Comparison of ENCODE assay signal across 24 cellular contexts in genomic region chr1:9733160-9733789, GRCh38.
DNase-seq lines count a peak whose midpoint lies in the region; ATAC-seq and FAIRE-seq lines count a peak whose summit lies in the region.
"Had no signal": no experiment of that assay in that cellular context is flagged by ENCODE, and none has a peak within 500 bp of the region (broad histone marks: within the 10 kb centered on the region; RNA-seq: fewer than 3 reads in every experiment).

No MANE protein-coding gene starts in this region.

- DNase-seq in T-helper 2 cell treated with Interferon-gamma antibody and Interleukin-4, amounts not matched to agents 5 μg/mL and 100 μg/mL, for 36 hours (ENCODE audit: low spot score) = no peak
- no peak for DNase-seq in T-helper 2 cell
- DNase-seq in central memory CD8-positive, alpha-beta T cell (ENCODE audit: low spot score in 2 of 2) = no peak
- no peak for DNase-seq in frontal cortex (ENCODE audit: low spot score in 2 of 2)
- DNase-seq in effector CD4-positive, alpha-beta T cell = no peak
- DNase-seq in NCI-H1694 treated with DMSO at 0.1 percent for 48 hours (lab: John Stamatoyannopoulos, UW) = no peak
- DNase-seq: 8988T; activated CD4-positive, alpha-beta T cell treated with anti-CD3 and anti-CD28 coated beads, Interleukin-2, amount 50 U/mL, for 4 hours; activated effector memory CD4-positive, alpha-beta T cell treated with anti-CD3 and anti-CD28 coated beads, Interleukin-2, amount 50 U/mL, for 16 hours; C1 segment of cervical spinal cord; DMS53; foreskin keratinocyte; midbrain; MM.1S; NCI-H187; NCI-H345; SK-N-SH; stimulated activated CD4-positive, alpha-beta T cell treated with anti-CD3 and anti-CD28 coated beads, Interleukin-12 subunit alpha, Interleukin-12 subunit beta, amount 100 ng/mL, for 4 hours; transverse colon had no signal

- peaks cover 98% of the 10 kb centered on the region for H3K4me1 ChIP-seq in BLaER1
- H3K4me1 ChIP-seq: foreskin keratinocyte, transverse colon had no signal

- 0 out of 2 replicates have a peak overlapping the region, but pooled peaks have one; percentile 30 for H3K9ac ChIP-seq in BLaER1
- H3K9ac ChIP-seq: SK-N-SH had no signal

- peak overlapping the region; percentile 60 for H3K27ac ChIP-seq in BLaER1
- H3K27ac ChIP-seq: foreskin keratinocyte, transverse colon had no signal

- H3K4me1 Mint-ChIP-seq in T-helper 2 cell treated with Interferon-gamma antibody and Interleukin-4, amounts not matched to agents 5 μg/mL and 100 μg/mL, for 36 hours (ENCODE audit: low read depth) = peaks cover 32% of the 10 kb centered on the region
- H3K4me1 Mint-ChIP-seq in IgD-negative memory B cell = peaks cover 32 to 38% (median 37%) of the 10 kb centered on the region in 3 donors
- peaks cover 49% of the 10 kb centered on the region for H3K4me1 Mint-ChIP-seq in central memory CD8-positive, alpha-beta T cell

- peaks cover 95% of the 10 kb centered on the region for H3K36me3 ChIP-seq in BLaER1

- peaks cover 67% of the 10 kb centered on the region for H3K36me3 Mint-ChIP-seq in T-helper 2 cell treated with Interferon-gamma antibody and Interleukin-4, amounts not matched to agents 5 μg/mL and 100 μg/mL, for 36 hours (ENCODE audit: low read depth)
- peaks cover 7% of the 10 kb centered on the region for H3K36me3 Mint-ChIP-seq in IgD-negative memory B cell
- peaks cover 68% of the 10 kb centered on the region for H3K36me3 Mint-ChIP-seq in central memory CD8-positive, alpha-beta T cell (ENCODE audit: insufficient read depth)

- H4K20me1 ChIP-seq in BLaER1 = peaks cover 87% of the 10 kb centered on the region

- H3K27me3 Mint-ChIP-seq in T-helper 2 cell treated with Interferon-gamma antibody and Interleukin-4, amounts not matched to agents 5 μg/mL and 100 μg/mL, for 36 hours (ENCODE audit: low read depth) = no peaks in the 10 kb centered on the region
- no peaks in the 10 kb centered on the region for H3K27me3 Mint-ChIP-seq in IgD-negative memory B cell
- no peaks in the 10 kb centered on the region for H3K27me3 Mint-ChIP-seq in central memory CD8-positive, alpha-beta T cell

- H3K4me2 ChIP-seq in BLaER1 = peak overlapping the region; percentile 87
- H3K4me2 ChIP-seq: SK-N-SH had no signal

- peak overlapping the region; percentile 44; the same call in 1 of the 2 replicates for H3K4me3 ChIP-seq in BLaER1
- H3K4me3 ChIP-seq: transverse colon had no signal

- no peak for ATAC-seq in central memory CD8-positive, alpha-beta T cell (replicated peaks; ENCODE audit: extremely low read depth, poor library complexity, severe bottlenecking)
- ATAC-seq: Panc1 had no signal

- FAIRE-seq in frontal cortex (lab: Jason Lieb, UNC) = no peak
- FAIRE-seq: colon, TTC549 had no signal

- H3K27me3 ChIP-seq in BLaER1 = no peaks in the 10 kb centered on the region
- H3K27me3 ChIP-seq: foreskin keratinocyte, transverse colon had no signal

- H3K9me3 ChIP-seq in BLaER1 = 0 out of 2 replicates have a peak, but pooled peaks cover 8% of the 10 kb centered on the region
- H3K9me3 ChIP-seq: SK-N-SH, transverse colon had no signal

- no peaks in the 10 kb centered on the region for H3K9me3 Mint-ChIP-seq in T-helper 2 cell treated with Interferon-gamma antibody and Interleukin-4, amounts not matched to agents 5 μg/mL and 100 μg/mL, for 36 hours
- H3K9me3 Mint-ChIP-seq in IgD-negative memory B cell = no peaks in the 10 kb centered on the region
- H3K9me3 Mint-ChIP-seq in central memory CD8-positive, alpha-beta T cell = no peaks in the 10 kb centered on the region

- peak overlapping the region; percentile 75 for H3K27ac Mint-ChIP-seq in T-helper 2 cell treated with Interferon-gamma antibody and Interleukin-4, amounts not matched to agents 5 μg/mL and 100 μg/mL, for 36 hours
- H3K27ac Mint-ChIP-seq in IgD-negative memory B cell = peak overlapping the region in 2 of 3 donors; percentile 86 to 87
- peak overlapping the region; percentile 83 for H3K27ac Mint-ChIP-seq in central memory CD8-positive, alpha-beta T cell (ENCODE audit: low read depth)

- no peak overlapping the region for H3K4me3 Mint-ChIP-seq in T-helper 2 cell treated with Interferon-gamma antibody and Interleukin-4, amounts not matched to agents 5 μg/mL and 100 μg/mL, for 36 hours
- H3K4me3 Mint-ChIP-seq in IgD-negative memory B cell = peak overlapping the region in 3 of 4 donors; percentile 34 to 68 (median 55)
- H3K4me3 Mint-ChIP-seq in central memory CD8-positive, alpha-beta T cell = no peak overlapping the region

Comparison
In these comparisons a context has a peak if more than half of its experiments do, and no peak if none do; other contexts are left out.
1. H3K4me3 Mint-ChIP-seq: peak in IgD-negative memory B cell (3 of 4); none in T-helper 2 cell treated with Interferon-gamma antibody and Interleukin-4, amounts not matched to agents 5 μg/mL and 100 μg/mL, for 36 hours (single experiment) and central memory CD8-positive, alpha-beta T cell (single experiment).
2. Peak in every context shown above with its lines, with median percentiles within 50 percentile points of each other: H3K27ac Mint-ChIP-seq.